ENCODE assay signal across 7 cellular contexts in the genomic region with DNA sequence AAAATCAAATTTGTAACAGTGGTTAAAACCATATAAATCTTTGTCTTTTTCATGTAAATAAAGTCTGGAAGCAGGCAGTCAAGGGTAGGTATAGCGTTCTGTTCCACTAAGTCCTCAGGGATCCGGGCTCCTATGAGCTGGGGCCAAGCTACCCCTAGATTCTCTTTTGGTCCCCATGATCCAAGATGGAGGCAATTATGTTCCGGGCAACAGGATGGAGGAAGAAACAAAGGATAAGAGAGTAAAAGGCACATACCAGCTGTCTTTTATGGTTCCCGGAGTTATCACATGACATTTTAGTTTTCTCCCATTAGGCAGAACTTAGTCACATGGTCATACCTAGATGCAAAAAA.
"Had no signal": no experiment of that assay in that cellular context is flagged by ENCODE, and none has a peak within 500 bp of the region (broad histone marks: within the 10 kb centered on the region; RNA-seq: fewer than 3 reads in every experiment).

No MANE protein-coding gene starts in this region.

- H3K4me3 ChIP-seq: GM12878 had no signal

- DNase-seq: GDM1, GF-D8 had no signal

- FAIRE-seq: G401.6, GM12878, GM12891, GM12892, GM18507 had no signal

- ATAC-seq: GM12878 had no signal
